In the genomic region with DNA sequence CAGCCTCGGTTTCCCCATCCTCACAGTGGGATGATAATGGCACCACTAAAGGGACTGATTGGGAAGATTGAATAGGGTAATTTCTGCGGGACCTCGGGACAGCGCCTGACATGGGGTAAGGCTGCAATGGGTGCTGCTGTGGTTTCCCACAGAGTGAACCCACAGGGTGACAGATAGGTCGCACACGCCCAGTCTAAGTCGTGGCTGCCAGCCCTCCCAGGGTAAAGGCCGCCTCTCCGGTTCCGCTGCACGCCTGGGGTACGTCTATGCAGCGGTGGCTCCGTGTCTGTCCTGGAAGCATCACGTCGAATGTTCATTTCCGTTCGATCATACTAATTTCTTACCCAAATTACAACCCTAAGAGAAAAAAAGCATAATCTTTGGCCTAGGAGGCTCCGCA, we compare ENCODE assay signal across 8 cellular contexts. TPM values are rescaled to one million over a fixed set of nuclear protein-coding genes. Genes with fewer than 3 reads are reported as not detected.
DNase-seq lines count a peak whose midpoint lies in the region; ATAC-seq and TF ChIP-seq lines count a peak whose summit lies in the region.

No MANE protein-coding gene starts in this region.

- no peak for DNase-seq in Caco-2
- no peak for DNase-seq in PC-9
- DNase-seq in neuronal stem cell (ENCODE audit: low spot score) = no peak
- DNase-seq in HPDE6-E6E7 (ENCODE audit: extremely low spot score) = no peak
- DNase-seq in islet precursor cell = no peak

- no peak overlapping the region for H4K91ac ChIP-seq in neuronal stem cell (ENCODE audit: low read depth, low read length, poor library complexity)

- peaks cover 8% of the 10 kb centered on the region for H3K36me3 Mint-ChIP-seq in Caco-2 (ENCODE audit: insufficient read depth, unreplicated experiment)

- H3K27ac ChIP-seq in PC-9 (no peak overlapping the region), ectodermal cell (ENCODE audit: insufficient read depth, low read depth, low read length, poor library complexity, severe bottlenecking) (no peak overlapping the region), neuronal stem cell (replicated peaks; ENCODE audit: low read length) (no peak overlapping the region)

- TF ChIP-seq CTCF in Caco-2 (IDR thresholded peaks at IDR 0.05; ENCODE audit: insufficient read depth in 1 of 2, low read depth in 1 of 2, low read length in 1 of 2, severe bottlenecking in 1 of 2, unreplicated experiment in 1 of 2) (no peak), PC-9 (conservative IDR thresholded peaks at IDR 0.05) (no peak)

- H2AFZ ChIP-seq in PC-9 (no peak overlapping the region), neuronal stem cell (ENCODE audit: low read length) (peak overlapping the region; percentile 96)

- intact Hi-C loops in Caco-2 (cut with micrococcal nuclease; ENCODE audit: unreplicated experiment) (loop anchor here (1.0 to 2.0 kb wide), 4 partner anchors 48 to 240 kb away; no protein-coding TSS in a partner anchor), PC-9 (cut with micrococcal nuclease; ENCODE audit: unreplicated experiment) (loop anchor here (1.0 to 10.0 kb wide), 7 partner anchors 96 to 612 kb away; no protein-coding TSS in a partner anchor)

- no peak overlapping the region for H3K27ac Mint-ChIP-seq in Caco-2 (ENCODE audit: unreplicated experiment)

- no peak overlapping the region for H2BK5ac ChIP-seq in neuronal stem cell (ENCODE audit: low read length)

- H3K9me3 Mint-ChIP-seq in Caco-2 (ENCODE audit: unreplicated experiment) = no peaks in the 10 kb centered on the region

- H3K79me2 ChIP-seq in PC-9 (ENCODE audit: low read depth) = peaks cover 9% of the 10 kb centered on the region

- no peak overlapping the region for H2AK5ac ChIP-seq in neuronal stem cell (ENCODE audit: low read depth, low read length)

- CTCF ChIA-PET in Caco-2 (lab: Charles Lee) (interaction anchor here (0.6 to 0.7 kb wide), 6 partner anchors 12 to 162 kb away, joined by 3 to 4 read pairs (median 3); no protein-coding TSS in a partner anchor), PC-9 (lab: Charles Lee) (interaction anchor here (0.7 kb wide), 1 partner anchor 612 kb away, joined by 9 read pairs; no protein-coding TSS in a partner anchor)

- ATAC-seq in GM21717 (IDR thresholded peaks at IDR 0.05; ENCODE audit: unreplicated experiment) = no peak
- ATAC-seq in HG02763 (IDR thresholded peaks at IDR 0.05; ENCODE audit: unreplicated experiment) = no peak

- H3K4me1 ChIP-seq in Caco-2 = peaks cover 13% of the 10 kb centered on the region
- H3K4me1 ChIP-seq in PC-9 (replicated peaks; ENCODE audit: insufficient read depth) = peaks cover 7% of the 10 kb centered on the region; the same call in 1 of the 2 replicates
- H3K4me1 ChIP-seq in ectodermal cell (ENCODE audit: control insufficient read depth, insufficient read depth, low read length) = peaks cover 12% of the 10 kb centered on the region
- peaks cover 11 to 15% of the 10 kb centered on the region in 2 donors for H3K4me1 ChIP-seq in neuronal stem cell (ENCODE audit: control insufficient read depth in 2 of 2, insufficient read depth in 1 of 2, low read depth in 1 of 2, low read length in 2 of 2)

- H2BK12ac ChIP-seq in neuronal stem cell (ENCODE audit: low read length) = no peak overlapping the region

- no peak overlapping the region for H4K8ac ChIP-seq in neuronal stem cell (ENCODE audit: low read depth, low read length)

- H3K4me1 Mint-ChIP-seq in Caco-2 (ENCODE audit: low read depth, unreplicated experiment) = peaks cover 11% of the 10 kb centered on the region

- H3K4me3 ChIP-seq in Caco-2 (ENCODE audit: low read depth, low read length) (peak overlapping the region; percentile 39), PC-9 (no peak overlapping the region), ectodermal cell (ENCODE audit: insufficient read depth, low read depth, low read length) (peak overlapping the region; percentile 49), neuronal stem cell (ENCODE audit: low read length in 2 of 2) (peak overlapping the region in 1 of 2 donors; percentile 77)

- no peak overlapping the region for H3K14ac ChIP-seq in neuronal stem cell (ENCODE audit: low read length)

- H4K20me1 ChIP-seq in PC-9 (ENCODE audit: insufficient read depth) = no peaks in the 10 kb centered on the region

- BruUV-seq in Caco-2 (replicated peaks; lab: Mats Ljungman, UMichigan) (no TSS peak), PC-9 (replicated peaks; lab: Mats Ljungman, UMichigan) (no TSS peak)

- peak overlapping the region; percentile 61 for H3K4me3 Mint-ChIP-seq in Caco-2 (ENCODE audit: unreplicated experiment)

- H3K9ac ChIP-seq in neuronal stem cell (ENCODE audit: low read depth, low read length, poor library complexity) = peak overlapping the region; percentile 87

- H2BK120ac ChIP-seq in neuronal stem cell (ENCODE audit: low read depth, low read length) = no peak overlapping the region

- H3F3A ChIP-seq in PC-9 (ENCODE audit: insufficient read depth, low read depth) = 0 out of 2 replicates have a peak, but pooled peaks cover 7% of the 10 kb centered on the region

- H3K9me2 ChIP-seq in PC-9 (ENCODE audit: insufficient read depth) = no peaks in the 10 kb centered on the region

- no peaks in the 10 kb centered on the region for H3K9me3 ChIP-seq in Caco-2
- H3K9me3 ChIP-seq in PC-9 (ENCODE audit: insufficient read depth, low read depth) = no peaks in the 10 kb centered on the region
- H3K9me3 ChIP-seq in ectodermal cell (ENCODE audit: control insufficient read depth, low read length) = no peaks in the 10 kb centered on the region
- H3K9me3 ChIP-seq in neuronal stem cell (replicated peaks in 1 of 2; ENCODE audit: control insufficient read depth in 2 of 2, insufficient read depth in 1 of 2, low read depth in 1 of 2, low read length in 2 of 2) = peaks cover 0 to 2% of the 10 kb centered on the region in 2 donors

- no peaks in the 10 kb centered on the region for H3K36me3 ChIP-seq in Caco-2 (ENCODE audit: control insufficient read depth, insufficient read depth, low read length)
- H3K36me3 ChIP-seq in PC-9 (ENCODE audit: low read depth) = no peaks in the 10 kb centered on the region
- H3K36me3 ChIP-seq in ectodermal cell (ENCODE audit: control insufficient read depth, insufficient read depth, low read length) = no peaks in the 10 kb centered on the region
- H3K36me3 ChIP-seq in neuronal stem cell (replicated peaks in 1 of 2; ENCODE audit: control insufficient read depth in 2 of 2, insufficient read depth in 2 of 2, low read length in 2 of 2) = no peaks in the 10 kb centered on the region

- peaks cover 21% of the 10 kb centered on the region for H3K27me3 Mint-ChIP-seq in Caco-2 (ENCODE audit: insufficient read depth, unreplicated experiment)

- 6 to 7% methylated on average over 19 of the region's 19 CpGs for WGBS in ectodermal cell, 2 experiments
- no CpG with 5 or more reads among the region's 19 CpGs for WGBS in neuronal stem cell (ENCODE audit: extremely low coverage in 2 of 2, insufficient read length in 2 of 2, insufficient replicate concordance in 1 of 2), 2 donors

- no peak overlapping the region for H3K4ac ChIP-seq in neuronal stem cell (ENCODE audit: low read length)

- H3K27me3 ChIP-seq in Caco-2 (replicated peaks; ENCODE audit: control insufficient read depth, insufficient read depth, low read length) = peaks cover 2% of the 10 kb centered on the region; the same call in 1 of the 2 replicates
- peaks cover 61% of the 10 kb centered on the region for H3K27me3 ChIP-seq in PC-9 (ENCODE audit: insufficient read depth, low read depth)
- H3K27me3 ChIP-seq in ectodermal cell (ENCODE audit: control insufficient read depth, insufficient read depth, low read length, poor library complexity, severe bottlenecking) = peaks cover 45% of the 10 kb centered on the region
- H3K27me3 ChIP-seq in neuronal stem cell (ENCODE audit: control insufficient read depth in 3 of 3, insufficient read depth in 3 of 3, low read depth in 1 of 3, low read length in 3 of 3) = peaks cover 6 to 70% (median 22%) of the 10 kb centered on the region in 3 experiments

- H3K4me2 ChIP-seq in PC-9 (peak overlapping the region; percentile 58), neuronal stem cell (ENCODE audit: insufficient read depth, low read length, poor library complexity, severe bottlenecking) (peak overlapping the region; percentile 93)

- H2BK15ac ChIP-seq in neuronal stem cell (ENCODE audit: low read length) = no peak overlapping the region

- H3K23ac ChIP-seq in neuronal stem cell (ENCODE audit: low read depth, low read length, poor library complexity) = no peak overlapping the region

- no peaks in the 10 kb centered on the region for H3K79me1 ChIP-seq in neuronal stem cell (ENCODE audit: low read depth, low read length)

- H3K18ac ChIP-seq in neuronal stem cell (ENCODE audit: low read length) = no peak overlapping the region

- POLR2A ChIA-PET in Caco-2 (lab: Charles Lee) = no interaction called here
- POLR2A ChIA-PET in PC-9 (lab: Charles Lee; ENCODE audit: unreplicated experiment) = interaction anchor here (0.6 to 0.7 kb wide), 2 partner anchors 191 to 242 kb away, joined by 3 to 5 read pairs; no protein-coding TSS in a partner anchor

RNA-seq across cellular contexts. Expression of a gene that starts 0.6 kb away (rescaled TPM):
- total RNA-seq in Caco-2 (2022) = not detected in 2 replicates
- total RNA-seq in PC-9 (2021) = not detected in 2 replicates
- 3.7 TPM for polyA plus RNA-seq in ectodermal cell (2013, experiment 1 of 4)
- 7.3 TPM for polyA plus RNA-seq in ectodermal cell (2013, experiment 2 of 4)
- polyA plus RNA-seq in ectodermal cell (2013, experiment 3 of 4) = 5.2 TPM
- 7.0 TPM for polyA plus RNA-seq in ectodermal cell (2013, experiment 4 of 4)
- 0.40 TPM for polyA plus RNA-seq in neuronal stem cell (2013, experiment 1 of 2)
- 0.40 TPM for polyA plus RNA-seq in neuronal stem cell (2013, experiment 2 of 2)

RNA-seq across cellular contexts. Expression of a gene that starts 4.0 kb away (rescaled TPM):
- total RNA-seq in Caco-2 (2022) = 11.4 and 12.9 TPM in 2 replicates
- total RNA-seq in PC-9 (2021) = 16.0 and 18.5 TPM in 2 replicates
- 34.2 TPM for polyA plus RNA-seq in ectodermal cell (2013, experiment 1 of 4)
- 31.9 TPM for polyA plus RNA-seq in ectodermal cell (2013, experiment 2 of 4)
- 21.0 TPM for polyA plus RNA-seq in ectodermal cell (2013, experiment 3 of 4)
- polyA plus RNA-seq in ectodermal cell (2013, experiment 4 of 4) = 24.9 TPM
- polyA plus RNA-seq in neuronal stem cell (2013, experiment 1 of 2) = 21.3 TPM
- 21.1 TPM for polyA plus RNA-seq in neuronal stem cell (2013, experiment 2 of 2)

RNA-seq across cellular contexts. Expression of a gene that starts 55.9 kb away (rescaled TPM):
- total RNA-seq in Caco-2 (2022) (31.1 and 32.1 TPM in 2 replicates), PC-9 (2021) (21.2 and 23.5 TPM in 2 replicates)
- 25.3 TPM for polyA plus RNA-seq in ectodermal cell (2013, experiment 1 of 4)
- polyA plus RNA-seq in ectodermal cell (2013, experiment 2 of 4) = 27.9 TPM
- 19.0 TPM for polyA plus RNA-seq in ectodermal cell (2013, experiment 3 of 4)
- polyA plus RNA-seq in ectodermal cell (2013, experiment 4 of 4) = 23.6 TPM
- 9.3 TPM for polyA plus RNA-seq in neuronal stem cell (2013, experiment 1 of 2)
- 9.6 TPM for polyA plus RNA-seq in neuronal stem cell (2013, experiment 2 of 2)
